29 cellular contexts compared by ENCODE assay signal in genomic region chr4:4170596-4171150, GRCh38. TPM values are rescaled to one million over a fixed set of nuclear protein-coding genes. Genes with fewer than 3 reads are reported as not detected.
"Had no signal": no experiment of that assay in that cellular context is flagged by ENCODE, and none has a peak within 500 bp of the region (broad histone marks: within the 10 kb centered on the region; RNA-seq: fewer than 3 reads in every experiment).

No MANE protein-coding gene starts in this region.

- H3K4me1 ChIP-seq: SJCRH30 had no signal

- DNase-seq: Karpas-422; KG1; MG63; MV-4-11; NCI-H1048; NCI-H1105; NCI-H1417; NCI-H1436 treated with DMSO at 0.1 percent for 48 hours; NCI-H1694; NCI-H187 treated with DMSO at 0.1 percent for 48 hours; NCI-H2029 treated with DMSO at 0.1 percent for 48 hours; NCI-H2171; NCI-H345; NCI-H446 treated with DMSO at 0.1 percent for 48 hours; NCI-H510A treated with DMSO at 0.1 percent for 48 hours; NCI-H526; NCI-H748 treated with DMSO at 0.1 percent for 48 hours; NK-92 treated with Interleukin-12 subunit alpha and Interleukin-12 subunit beta, amount 100 ng/mL, for 24 hours; PC-3; SHP77 treated with DMSO at 0.1 percent for 48 hours; T-helper 1 cell had no signal

- H3K4me1 Mint-ChIP-seq: IgD-negative memory B cell had no signal

- H3K9me3 ChIP-seq: MG63, SJCRH30 had no signal

- ATAC-seq: Panc1, PC-3, SK-N-SH treated with all-trans-retinoic acid at 6 μM for 48 hours had no signal

- H3K36me3 Mint-ChIP-seq: IgD-negative memory B cell had no signal

- H3K27ac Mint-ChIP-seq: IgD-negative memory B cell had no signal

- H3K36me3 ChIP-seq: MG63, SJCRH30 had no signal

- H3K4me3 Mint-ChIP-seq: IgD-negative memory B cell had no signal

- H3K27ac ChIP-seq: HL-60, RWPE1, SJCRH30 had no signal

- H3K4me3 ChIP-seq: MG63, SJCRH30 had no signal

- FAIRE-seq: HTR-8/SVneo had no signal

- H3K27me3 ChIP-seq: MG63, SJCRH30 had no signal

RNA-seq across cellular contexts. Expression of gene OTOP1, which starts 56.1 kb away (rescaled TPM):
- total RNA-seq: OCI-LY7, PC-3, SJCRH30 had no signal
- polyA plus RNA-seq: IgD-negative memory B cell had no signal
